In the genomic region with DNA sequence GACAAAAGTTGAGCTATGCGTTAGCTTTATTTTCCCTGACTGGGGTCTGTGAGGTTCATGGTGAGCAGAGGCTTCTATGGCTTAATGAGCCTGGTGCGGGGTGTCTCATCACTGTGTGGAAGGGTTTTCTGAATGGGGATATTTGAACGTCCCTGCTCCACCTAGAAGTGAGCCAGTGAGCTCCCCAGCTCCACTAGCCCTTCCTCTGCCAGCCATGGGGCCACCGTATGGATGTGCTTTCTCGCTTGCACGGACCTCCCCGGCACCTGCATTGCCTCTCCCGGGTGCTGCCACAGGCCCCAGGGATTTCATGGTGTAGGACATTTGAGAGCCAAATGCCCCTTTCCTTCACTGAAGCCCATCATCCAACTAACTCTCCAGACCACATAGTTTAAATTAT, we compare ENCODE assay signal across 15 cellular contexts. TPM values are rescaled to one million over a fixed set of nuclear protein-coding genes. Genes with fewer than 3 reads are reported as not detected.
"Had no signal": no experiment of that assay in that cellular context is flagged by ENCODE, and none has a peak within 500 bp of the region (broad histone marks: within the 10 kb centered on the region; RNA-seq: fewer than 3 reads in every experiment).

No MANE protein-coding gene starts in this region.

- DNase-seq: erythroblast; heart left ventricle; left ventricle myocardium inferior; mesendoderm; naive thymus-derived CD4-positive, alpha-beta T cell; nephron progenitor cell; right cardiac atrium; stimulated activated CD4-positive, alpha-beta T cell treated with anti-CD3 and anti-CD28 coated beads, Interleukin-2, amount 100 ng/mL, for 48 hours; stimulated activated naive CD8-positive, alpha-beta T cell treated with anti-CD3 and anti-CD28 coated beads, Interleukin-15, Interleukin-2, amounts not matched to agents 100 U/mL and 50 U/mL, for 24 hours; thyroid gland; upper lobe of right lung had no signal

- H3K9me3 ChIP-seq: heart left ventricle, left ventricle myocardium inferior, neutrophil, suprapubic skin, thyroid gland, upper lobe of right lung had no signal

- H3K27me3 ChIP-seq: thyroid gland had no signal

- H3K36me3 ChIP-seq: heart left ventricle, left ventricle myocardium inferior, neutrophil, suprapubic skin, thyroid gland, upper lobe of right lung had no signal

- H3K4me1 ChIP-seq: heart left ventricle, left ventricle myocardium inferior, thyroid gland, upper lobe of right lung had no signal

- H3K4me3 ChIP-seq: heart left ventricle, left ventricle myocardium inferior, smooth muscle cell, suprapubic skin, thyroid gland, upper lobe of right lung had no signal

- H3K27ac ChIP-seq: heart left ventricle, left ventricle myocardium inferior, neutrophil, suprapubic skin, thyroid gland, upper lobe of right lung had no signal

- ATAC-seq: heart left ventricle; naive thymus-derived CD4-positive, alpha-beta T cell; right cardiac atrium; stimulated activated effector memory CD8-positive, alpha-beta T cell treated with anti-CD3 and anti-CD28 coated beads, Interleukin-12 subunit alpha, Interleukin-12 subunit beta, amount 100 ng/mL, for 72 hours; stimulated activated naive CD8-positive, alpha-beta T cell treated with anti-CD3 and anti-CD28 coated beads, Interleukin-15, Interleukin-2, amounts not matched to agents 100 U/mL and 50 U/mL, for 24 hours; upper lobe of right lung had no signal

RNA-seq across cellular contexts. Expression of a gene that starts 37.8 kb away (rescaled TPM):
- total RNA-seq: naive thymus-derived CD4-positive, alpha-beta T cell had no signal
